In the genomic region with DNA sequence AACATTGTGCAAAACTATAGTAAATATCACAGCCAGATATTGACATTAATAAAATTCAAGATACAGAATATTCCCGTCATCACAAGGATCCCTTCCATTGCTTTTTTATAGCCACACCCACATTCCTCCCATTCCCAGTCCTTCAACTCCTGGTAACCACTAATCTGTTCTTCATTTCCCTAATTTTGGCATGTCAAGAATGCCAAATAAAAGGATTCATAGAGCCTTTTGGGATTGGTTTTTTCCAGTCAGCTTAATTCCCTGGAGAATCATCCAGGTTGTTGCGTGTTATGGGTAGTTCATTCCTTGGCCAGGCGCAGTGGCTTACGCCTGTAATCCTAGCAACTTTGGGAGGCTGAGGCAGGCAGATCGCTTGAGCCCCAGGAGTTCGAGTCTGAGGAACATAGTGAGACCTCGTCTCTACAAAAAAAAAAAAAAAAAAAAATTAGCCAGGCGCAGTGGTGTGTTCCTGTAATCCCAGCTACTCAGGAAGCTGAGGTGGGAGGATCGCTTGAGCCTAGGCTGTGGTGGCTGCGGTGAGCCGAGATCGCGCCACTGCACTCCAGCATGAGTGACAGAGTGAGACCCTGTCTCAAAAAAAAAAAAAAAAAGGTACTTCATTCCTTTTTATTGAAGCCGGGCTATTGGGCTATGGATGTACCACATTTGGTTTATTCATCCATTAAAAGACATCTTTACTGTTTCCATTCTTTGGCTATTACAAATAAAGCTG, we compare ENCODE assay signal across 12 cellular contexts. TPM values are rescaled to one million over a fixed set of nuclear protein-coding genes. Genes with fewer than 3 reads are reported as not detected.
DNase-seq lines count a peak whose midpoint lies in the region; ATAC-seq and TF ChIP-seq lines count a peak whose summit lies in the region.
"Had no signal": no experiment of that assay in that cellular context is flagged by ENCODE, and none has a peak within 500 bp of the region (broad histone marks: within the 10 kb centered on the region; RNA-seq: fewer than 3 reads in every experiment).

No MANE protein-coding gene starts in this region.

- peak overlapping the region; percentile 39 for H3K27ac Mint-ChIP-seq in MCF 10A (ENCODE audit: low read depth, unreplicated experiment)
- no peak overlapping the region for H3K27ac Mint-ChIP-seq in T-helper 1 cell treated with Interleukin-12 subunit alpha and Interleukin-12 subunit beta and Interleukin-4 antibody, amounts not matched to agents 30 μg/mL and 1 μg/mL, for 36 hours

- CTCF ChIA-PET in MCF 10A (lab: Yijun Ruan, JAX): interaction anchor here (0.9 to 1.2 kb wide), 3 partner anchors 28 to 248 kb away, joined by 3 to 4 read pairs (median 3); no protein-coding TSS in a partner anchor

- peaks cover 9% of the 10 kb centered on the region for H3K4me1 Mint-ChIP-seq in MCF 10A (ENCODE audit: insufficient read depth, unreplicated experiment)
- peaks cover 40% of the 10 kb centered on the region for H3K4me1 Mint-ChIP-seq in T-helper 1 cell treated with Interleukin-12 subunit alpha and Interleukin-12 subunit beta and Interleukin-4 antibody, amounts not matched to agents 30 μg/mL and 1 μg/mL, for 36 hours (ENCODE audit: low read depth)

- 66 to 77% methylated on average over 14 of the region's 14 CpGs for WGBS in tibial nerve, 2 donors

- intact Hi-C loops in MCF 10A (cut with micrococcal nuclease): loop anchor here (5.0 kb wide), 1 partner anchor 138 kb away; a partner anchor contains a TSS
- intact Hi-C loops in breast epithelium (cut with DNase I; ENCODE audit: low total_unique reads): no loop called here

- H3K27me3 Mint-ChIP-seq in MCF 10A (ENCODE audit: insufficient read depth, unreplicated experiment): no peaks in the 10 kb centered on the region
- H3K27me3 Mint-ChIP-seq in T-helper 1 cell treated with Interleukin-12 subunit alpha and Interleukin-12 subunit beta and Interleukin-4 antibody, amounts not matched to agents 30 μg/mL and 1 μg/mL, for 36 hours (ENCODE audit: low read depth): peaks cover under 1% of the 10 kb centered on the region

- H3K36me3 ChIP-seq in breast epithelium (no peaks in the 10 kb centered on the region), tibial nerve (no peaks in the 10 kb centered on the region)
- H3K36me3 ChIP-seq: vagina had no signal

- H3K4me3 ChIP-seq in breast epithelium (no peak overlapping the region), tibial nerve (no peak overlapping the region)
- H3K4me3 ChIP-seq: vagina had no signal

- H3K9me3 ChIP-seq in breast epithelium (no peaks in the 10 kb centered on the region), tibial nerve (no peaks in the 10 kb centered on the region)
- H3K9me3 ChIP-seq: vagina had no signal

- H3K4me1 ChIP-seq in breast epithelium: no peaks in the 10 kb centered on the region
- peaks cover 0 to 27% (median 13%) of the 10 kb centered on the region in 4 donors for H3K4me1 ChIP-seq in tibial nerve

- POLR2A ChIA-PET in MCF 10A (lab: Yijun Ruan, JAX): interaction anchor here (0.6 to 4.5 kb wide), 11 partner anchors 8 to 526 kb away, joined by 3 to 46 read pairs (median 3); a partner anchor contains a TSS

- no peaks in the 10 kb centered on the region for H3K9me3 Mint-ChIP-seq in MCF 10A (ENCODE audit: unreplicated experiment)
- no peaks in the 10 kb centered on the region for H3K9me3 Mint-ChIP-seq in T-helper 1 cell treated with Interleukin-12 subunit alpha and Interleukin-12 subunit beta and Interleukin-4 antibody, amounts not matched to agents 30 μg/mL and 1 μg/mL, for 36 hours

- TF ChIP-seq CTCF in MCF 10A (IDR thresholded peaks at IDR 0.05; ENCODE audit: unreplicated experiment) (no peak), breast epithelium (IDR thresholded peaks at IDR 0.05) (no peak), tibial nerve (IDR thresholded peaks at IDR 0.05) (no peak)

- peaks cover 18% of the 10 kb centered on the region for H3K36me3 Mint-ChIP-seq in MCF 10A (ENCODE audit: insufficient read depth, unreplicated experiment)
- peaks cover 17% of the 10 kb centered on the region for H3K36me3 Mint-ChIP-seq in T-helper 1 cell treated with Interleukin-12 subunit alpha and Interleukin-12 subunit beta and Interleukin-4 antibody, amounts not matched to agents 30 μg/mL and 1 μg/mL, for 36 hours (ENCODE audit: low read depth)

- H3K27me3 ChIP-seq in breast epithelium: no peaks in the 10 kb centered on the region
- no peaks in the 10 kb centered on the region for H3K27me3 ChIP-seq in tibial nerve
- H3K27me3 ChIP-seq: vagina had no signal

- BruUV-seq in MCF 10A (replicated peaks; lab: Mats Ljungman, UMichigan): no TSS peak

- TF ChIP-seq EP300 in tibial nerve (IDR thresholded peaks at IDR 0.05): peak; percentile 23 to 30

- no peak overlapping the region for H3K27ac ChIP-seq in breast epithelium
- peak overlapping the region in 2 of 4 donors; percentile 41 to 44 for H3K27ac ChIP-seq in tibial nerve
- H3K27ac ChIP-seq: vagina had no signal

- TF ChIP-seq POLR2A in breast epithelium (IDR thresholded peaks at IDR 0.05) (no peak), tibial nerve (IDR thresholded peaks at IDR 0.05) (no peak)

- DNase-seq in MCF 10A (ENCODE audit: unreplicated experiment) (no peak), breast epithelium (ENCODE audit: low spot score in 2 of 2) (no peak), fibroblast of gingiva (ENCODE audit: low read depth) (peak; percentile 59), tibial nerve (ENCODE audit: low spot score in 2 of 2) (no peak), NOMO-1 (lab: John Stamatoyannopoulos, UW; ENCODE audit: unreplicated experiment in 2 of 2) (no peak)
- DNase-seq in effector CD4-positive, alpha-beta T cell: no peak
- DNase-seq: erythroblast; RPMI8226; stimulated activated CD4-positive, alpha-beta T cell treated with anti-CD3 and anti-CD28 coated beads, Interleukin-4, amount 100 ng/mL, for 1 hour had no signal

- no peak for ATAC-seq in activated CD4-positive, CD25-positive, alpha-beta regulatory T cell treated with anti-CD3 and anti-CD28 coated beads, Interleukin-2, amount 50 U/mL, for 24 hours

- no peak overlapping the region for H3K4me3 Mint-ChIP-seq in MCF 10A (ENCODE audit: unreplicated experiment)
- peak overlapping the region; percentile 25 for H3K4me3 Mint-ChIP-seq in T-helper 1 cell treated with Interleukin-12 subunit alpha and Interleukin-12 subunit beta and Interleukin-4 antibody, amounts not matched to agents 30 μg/mL and 1 μg/mL, for 36 hours

RNA-seq across cellular contexts. Expression of a gene that starts 2.7 kb away (rescaled TPM):
- total RNA-seq in MCF 10A (2022) (75.1 and 91.1 TPM in 2 replicates), breast epithelium (10 to 100 TPM; 45.7 to 67.5 (median 46.2) TPM), tibial nerve (10 to 100 TPM; 66.8 to 76.5 (median 70.1) TPM)

RNA-seq across cellular contexts. Expression of a gene that starts 27.1 kb away (rescaled TPM):
- total RNA-seq in MCF 10A (2022) (49.7 and 58.0 TPM in 2 replicates), breast epithelium (100 to 1,000 TPM; 143 to 208 (median 171) TPM), tibial nerve (100 to 1,000 TPM; 132 to 232 (median 218) TPM)

RNA-seq across cellular contexts. Expression of a gene that starts 35.4 kb away (rescaled TPM):
- total RNA-seq in MCF 10A (2022) (104 and 105 TPM in 2 replicates), breast epithelium (10 to 100 TPM; 48.6 to 61.9 (median 61.8) TPM), tibial nerve (10 to 100 TPM; 42.4 to 59.1 (median 56.5) TPM)
